In genomic region chr7:29405891-29406290, GRCh38 we compare ENCODE assay signal across 1 cellular context.
A peak's percentile ranks its signal among the peaks of the same experiment; 100 is the strongest.
TF ChIP-seq lines count a peak whose summit lies in the region.

No MANE protein-coding gene starts in this region.

TF ChIP-seq in HepG2, 621 proteins besides CTCF, POLR2A, EP300 and RAD21 (continued from another document and continues in another):
- TF ChIP-seq ZNF781 (CRISPR knock-in tag; IDR thresholded peaks at IDR 0.05; ENCODE audit: borderline replicate concordance, not compliant biosample characterization) (no peak), CREM (IDR thresholded peaks at IDR 0.05) (peak; percentile 50; the same call in 1 of the 2 replicates), CREM (CRISPR knock-in tag; IDR thresholded peaks at IDR 0.05) (no peak), ZNF841 (CRISPR knock-in tag; IDR thresholded peaks at IDR 0.05; ENCODE audit: borderline replicate concordance) (no peak), WIZ (CRISPR knock-in tag; IDR thresholded peaks at IDR 0.05) (no peak), MAFK (conservative IDR thresholded peaks at IDR 0.05 in 1 of 2, IDR thresholded peaks at IDR 0.05 in 1 of 2; ENCODE audit: low read length in 2 of 2) (no peak), ZNF230 (CRISPR knock-in tag; IDR thresholded peaks at IDR 0.05) (no peak), KMT2B (CRISPR knock-in tag; IDR thresholded peaks at IDR 0.05) (peak; percentile 16; the same call in 1 of the 2 replicates), ZFY (CRISPR knock-in tag; IDR thresholded peaks at IDR 0.05) (no peak), KDM5B (CRISPR knock-in tag; IDR thresholded peaks at IDR 0.05; ENCODE audit: borderline replicate concordance) (0 out of 2 replicates have a peak, but pooled peaks have one; percentile 53), CCDC6 (CRISPR knock-in tag; IDR thresholded peaks at IDR 0.05) (no peak), ZNF816 (CRISPR knock-in tag; IDR thresholded peaks at IDR 0.05; ENCODE audit: borderline replicate concordance) (no peak), ZNF782 (CRISPR knock-in tag; IDR thresholded peaks at IDR 0.05; ENCODE audit: borderline replicate concordance) (no peak), ZNF282 (IDR thresholded peaks at IDR 0.05; ENCODE audit: partially characterized antibody) (no peak), BRCA1 (CRISPR knock-in tag; IDR thresholded peaks at IDR 0.05) (no peak), ZEB1 (IDR thresholded peaks at IDR 0.05; ENCODE audit: insufficient replicate concordance, low read depth) (no peak), ZSCAN25 (CRISPR knock-in tag; IDR thresholded peaks at IDR 0.05) (no peak), ZNF891 (CRISPR knock-in tag; IDR thresholded peaks at IDR 0.05) (no peak), ZNF451 (CRISPR knock-in tag; IDR thresholded peaks at IDR 0.05) (no peak), ETV5 (CRISPR knock-in tag; IDR thresholded peaks at IDR 0.05; ENCODE audit: borderline replicate concordance) (peak; percentile 32; the same call in 1 of the 2 replicates), FOXP4 (CRISPR knock-in tag; IDR thresholded peaks at IDR 0.05) (peak; percentile 81), MEIS1 (CRISPR knock-in tag; IDR thresholded peaks at IDR 0.05; ENCODE audit: borderline replicate concordance) (no peak), ZNF569 (CRISPR knock-in tag; IDR thresholded peaks at IDR 0.05; ENCODE audit: borderline replicate concordance) (no peak), ZNF337 (CRISPR knock-in tag; IDR thresholded peaks at IDR 0.05; ENCODE audit: borderline replicate concordance, low read depth) (no peak), ZMYM3 (CRISPR knock-in tag; IDR thresholded peaks at IDR 0.05) (0 out of 2 replicates have a peak, but pooled peaks have one; percentile 30), ZNF33B (CRISPR knock-in tag; IDR thresholded peaks at IDR 0.05) (no peak), ZNF383 (CRISPR knock-in tag; IDR thresholded peaks at IDR 0.05; ENCODE audit: borderline replicate concordance) (no peak), CREBL2 (CRISPR knock-in tag; IDR thresholded peaks at IDR 0.05; ENCODE audit: borderline replicate concordance) (no peak), SP5 (CRISPR knock-in tag; IDR thresholded peaks at IDR 0.05; ENCODE audit: borderline replicate concordance, low read depth) (no peak), ZNF790 (CRISPR knock-in tag; IDR thresholded peaks at IDR 0.05; ENCODE audit: borderline replicate concordance) (no peak), RNF2 (conservative IDR thresholded peaks at IDR 0.05; ENCODE audit: low read depth) (no peak), TRAFD1 (CRISPR knock-in tag; IDR thresholded peaks at IDR 0.05; ENCODE audit: borderline replicate concordance) (no peak), FLYWCH1 (CRISPR knock-in tag; IDR thresholded peaks at IDR 0.05) (no peak), NFIB (CRISPR knock-in tag; IDR thresholded peaks at IDR 0.05; ENCODE audit: borderline replicate concordance) (no peak), ZNF207 (IDR thresholded peaks at IDR 0.05; ENCODE audit: borderline replicate concordance) (no peak), ZNF83 (CRISPR knock-in tag; IDR thresholded peaks at IDR 0.05; ENCODE audit: borderline replicate concordance) (no peak), CBFB (CRISPR knock-in tag; IDR thresholded peaks at IDR 0.05) (no peak), KDM4B (CRISPR knock-in tag; IDR thresholded peaks at IDR 0.05) (no peak), TMF1 (CRISPR knock-in tag; IDR thresholded peaks at IDR 0.05; ENCODE audit: low read depth) (no peak), MEIS2 (CRISPR knock-in tag; IDR thresholded peaks at IDR 0.05) (no peak), ZFP62 (CRISPR knock-in tag; IDR thresholded peaks at IDR 0.05) (no peak), FOXC1 (CRISPR knock-in tag; IDR thresholded peaks at IDR 0.05; ENCODE audit: borderline replicate concordance) (no peak), GATAD2A (CRISPR knock-in tag; IDR thresholded peaks at IDR 0.05) (peak; percentile 84), LBX2 (CRISPR knock-in tag; IDR thresholded peaks at IDR 0.05; ENCODE audit: borderline replicate concordance) (no peak), MLX (CRISPR knock-in tag; IDR thresholded peaks at IDR 0.05) (peak; percentile 95), NFYB (CRISPR knock-in tag; IDR thresholded peaks at IDR 0.05) (no peak), MTF1 (CRISPR knock-in tag; IDR thresholded peaks at IDR 0.05) (no peak), SIN3B (IDR thresholded peaks at IDR 0.05; ENCODE audit: low read length) (no peak), HMGA1 (CRISPR knock-in tag; conservative IDR thresholded peaks at IDR 0.05) (no peak), SYNCRIP (IDR thresholded peaks at IDR 0.05; ENCODE audit: insufficient read depth, low read depth, low read length) (no peak), ZBTB40 (IDR thresholded peaks at IDR 0.05) (no peak), ZBTB40 (CRISPR knock-in tag; IDR thresholded peaks at IDR 0.05) (no peak)
- TF ChIP-seq, protein P1, sequence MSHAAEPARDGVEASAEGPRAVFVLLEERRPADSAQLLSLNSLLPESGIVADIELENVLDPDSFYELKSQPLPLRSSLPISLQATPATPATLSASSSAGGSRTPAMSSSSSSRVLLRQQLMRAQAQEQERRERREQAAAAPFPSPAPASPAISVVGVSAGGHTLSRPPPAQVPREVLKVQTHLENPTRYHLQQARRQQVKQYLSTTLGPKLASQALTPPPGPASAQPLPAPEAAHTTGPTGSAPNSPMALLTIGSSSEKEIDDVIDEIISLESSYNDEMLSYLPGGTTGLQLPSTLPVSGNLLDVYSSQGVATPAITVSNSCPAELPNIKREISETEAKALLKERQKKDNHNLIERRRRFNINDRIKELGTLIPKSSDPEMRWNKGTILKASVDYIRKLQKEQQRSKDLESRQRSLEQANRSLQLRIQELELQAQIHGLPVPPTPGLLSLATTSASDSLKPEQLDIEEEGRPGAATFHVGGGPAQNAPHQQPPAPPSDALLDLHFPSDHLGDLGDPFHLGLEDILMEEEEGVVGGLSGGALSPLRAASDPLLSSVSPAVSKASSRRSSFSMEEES (CRISPR knock-in tag; IDR thresholded peaks at IDR 0.05): 0 out of 2 replicates have a peak, but pooled peaks have one; percentile 38
- TF ChIP-seq, protein P2, sequence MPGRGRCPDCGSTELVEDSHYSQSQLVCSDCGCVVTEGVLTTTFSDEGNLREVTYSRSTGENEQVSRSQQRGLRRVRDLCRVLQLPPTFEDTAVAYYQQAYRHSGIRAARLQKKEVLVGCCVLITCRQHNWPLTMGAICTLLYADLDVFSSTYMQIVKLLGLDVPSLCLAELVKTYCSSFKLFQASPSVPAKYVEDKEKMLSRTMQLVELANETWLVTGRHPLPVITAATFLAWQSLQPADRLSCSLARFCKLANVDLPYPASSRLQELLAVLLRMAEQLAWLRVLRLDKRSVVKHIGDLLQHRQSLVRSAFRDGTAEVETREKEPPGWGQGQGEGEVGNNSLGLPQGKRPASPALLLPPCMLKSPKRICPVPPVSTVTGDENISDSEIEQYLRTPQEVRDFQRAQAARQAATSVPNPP (CRISPR knock-in tag; IDR thresholded peaks at IDR 0.05): no peak
- TF ChIP-seq, protein P3, sequence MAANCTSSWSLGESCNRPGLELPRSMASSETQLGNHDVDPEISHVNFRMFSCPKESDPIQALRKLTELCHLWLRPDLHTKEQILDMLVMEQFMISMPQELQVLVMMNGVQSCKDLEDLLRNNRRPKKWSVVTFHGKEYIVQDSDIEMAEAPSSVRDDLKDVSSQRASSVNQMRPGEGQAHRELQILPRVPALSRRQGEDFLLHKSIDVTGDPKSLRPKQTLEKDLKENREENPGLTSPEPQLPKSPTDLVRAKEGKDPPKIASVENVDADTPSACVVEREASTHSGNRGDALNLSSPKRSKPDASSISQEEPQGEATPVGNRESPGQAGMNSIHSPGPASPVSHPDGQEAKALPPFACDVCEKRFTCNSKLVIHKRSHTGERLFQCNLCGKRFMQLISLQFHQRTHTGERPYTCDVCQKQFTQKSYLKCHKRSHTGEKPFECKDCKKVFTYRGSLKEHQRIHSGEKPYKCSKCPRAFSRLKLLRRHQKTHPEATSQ (CRISPR knock-in tag; IDR thresholded peaks at IDR 0.05; ENCODE audit: borderline replicate concordance): no peak
